16 cellular contexts compared by ENCODE assay signal in genomic region chr7:66556549-66557213, GRCh38.
"Had no signal": no experiment of that assay in that cellular context is flagged by ENCODE, and none has a peak within 500 bp of the region (broad histone marks: within the 10 kb centered on the region; RNA-seq: fewer than 3 reads in every experiment).

No MANE protein-coding gene starts in this region.

- H3K4me2 ChIP-seq: neural progenitor cell had no signal

- H3K27me3 Mint-ChIP-seq: activated CD4-positive, alpha-beta memory T cell treated with anti-CD3 and anti-CD28 coated beads, Interleukin-2, amount 10 ng/mL, durations not matched to agents 7 days and 5 days; activated CD4-positive, alpha-beta T cell treated with anti-CD3 and anti-CD28 coated beads, Interleukin-2, amount 10 ng/mL, durations not matched to agents 7 days and 5 days; activated naive CD4-positive, alpha-beta T cell treated with anti-CD3 and anti-CD28 coated beads, Interleukin-2, amount 50 U/mL, for 24 hours; activated naive CD8-positive, alpha-beta T cell treated with anti-CD3 and anti-CD28 coated beads, Interleukin-2, amount 50 U/mL, for 24 hours; dendritic cell treated with granulocyte-macrophage colony-stimulating factor and Interleukin-4, amounts not matched to agents 40 ng/mL and 50 ng/mL, for 4 days; memory B cell; T-cell had no signal

- H3K4me1 ChIP-seq: neural progenitor cell had no signal

- H3K4me3 ChIP-seq: neural progenitor cell, skin epidermis, thyroid gland, upper lobe of left lung had no signal

- H3K27ac ChIP-seq: neural progenitor cell, skin epidermis, thyroid gland, upper lobe of left lung had no signal

- H3K27ac Mint-ChIP-seq: activated CD4-positive, alpha-beta memory T cell treated with anti-CD3 and anti-CD28 coated beads, Interleukin-2, amount 10 ng/mL, durations not matched to agents 7 days and 5 days; activated CD4-positive, alpha-beta T cell treated with anti-CD3 and anti-CD28 coated beads, Interleukin-2, amount 10 ng/mL, durations not matched to agents 7 days and 5 days; activated naive CD4-positive, alpha-beta T cell treated with anti-CD3 and anti-CD28 coated beads, Interleukin-2, amount 50 U/mL, for 24 hours; activated naive CD8-positive, alpha-beta T cell treated with anti-CD3 and anti-CD28 coated beads, Interleukin-2, amount 50 U/mL, for 24 hours; activated T-helper 2 cell treated with anti-CD3 and anti-CD28 coated beads, Interferon-gamma antibody, Interleukin-2, Interleukin-4, amounts not matched to agents 10 μg/mL and 5 μg/mL and 100 μg/mL, durations not matched to agents 14 hours and 24 hours and 36 hours; dendritic cell treated with granulocyte-macrophage colony-stimulating factor and Interleukin-4, amounts not matched to agents 40 ng/mL and 50 ng/mL, for 4 days; memory B cell; neural progenitor cell; stimulated activated effector memory CD8-positive, alpha-beta T cell treated with anti-CD3 and anti-CD28 coated beads, Interleukin-12 subunit alpha, Interleukin-12 subunit beta, amount 100 ng/mL, for 72 hours; T-cell; WTC11 had no signal

- H3K4me1 Mint-ChIP-seq: activated naive CD8-positive, alpha-beta T cell treated with anti-CD3 and anti-CD28 coated beads, Interleukin-2, amount 50 U/mL, for 24 hours; neural progenitor cell had no signal

- H3K9me3 Mint-ChIP-seq: activated CD4-positive, alpha-beta memory T cell treated with anti-CD3 and anti-CD28 coated beads, Interleukin-2, amount 10 ng/mL, durations not matched to agents 7 days and 5 days; activated CD4-positive, alpha-beta T cell treated with anti-CD3 and anti-CD28 coated beads, Interleukin-2, amount 10 ng/mL, durations not matched to agents 7 days and 5 days; activated naive CD4-positive, alpha-beta T cell treated with anti-CD3 and anti-CD28 coated beads, Interleukin-2, amount 50 U/mL, for 24 hours; activated naive CD8-positive, alpha-beta T cell treated with anti-CD3 and anti-CD28 coated beads, Interleukin-2, amount 50 U/mL, for 24 hours; activated T-helper 2 cell treated with anti-CD3 and anti-CD28 coated beads, Interferon-gamma antibody, Interleukin-2, Interleukin-4, amounts not matched to agents 10 μg/mL and 5 μg/mL and 100 μg/mL, durations not matched to agents 14 hours and 24 hours and 36 hours; dendritic cell treated with granulocyte-macrophage colony-stimulating factor and Interleukin-4, amounts not matched to agents 40 ng/mL and 50 ng/mL, for 4 days; memory B cell; natural killer cell; neural progenitor cell; stimulated activated effector memory CD8-positive, alpha-beta T cell treated with anti-CD3 and anti-CD28 coated beads, Interleukin-12 subunit alpha, Interleukin-12 subunit beta, amount 100 ng/mL, for 72 hours; T-cell; WTC11 had no signal

- H3K27me3 ChIP-seq: neural progenitor cell, stomach, thyroid gland, upper lobe of left lung had no signal

- H3K4me3 Mint-ChIP-seq: activated CD4-positive, alpha-beta memory T cell treated with anti-CD3 and anti-CD28 coated beads, Interleukin-2, amount 10 ng/mL, durations not matched to agents 7 days and 5 days; activated CD4-positive, alpha-beta T cell treated with anti-CD3 and anti-CD28 coated beads, Interleukin-2, amount 10 ng/mL, durations not matched to agents 7 days and 5 days; activated naive CD4-positive, alpha-beta T cell treated with anti-CD3 and anti-CD28 coated beads, Interleukin-2, amount 50 U/mL, for 24 hours; activated naive CD8-positive, alpha-beta T cell treated with anti-CD3 and anti-CD28 coated beads, Interleukin-2, amount 50 U/mL, for 24 hours; dendritic cell treated with granulocyte-macrophage colony-stimulating factor and Interleukin-4, amounts not matched to agents 40 ng/mL and 50 ng/mL, for 4 days; memory B cell; natural killer cell; neural progenitor cell; stimulated activated effector memory CD8-positive, alpha-beta T cell treated with anti-CD3 and anti-CD28 coated beads, Interleukin-12 subunit alpha, Interleukin-12 subunit beta, amount 100 ng/mL, for 72 hours; T-cell; WTC11 had no signal

- H2AFZ ChIP-seq: neural progenitor cell had no signal

- H3K9me3 ChIP-seq: stomach, thyroid gland, upper lobe of left lung had no signal

- H3K9ac ChIP-seq: neural progenitor cell had no signal
